10 cellular contexts compared by ENCODE assay signal in the genomic region with DNA sequence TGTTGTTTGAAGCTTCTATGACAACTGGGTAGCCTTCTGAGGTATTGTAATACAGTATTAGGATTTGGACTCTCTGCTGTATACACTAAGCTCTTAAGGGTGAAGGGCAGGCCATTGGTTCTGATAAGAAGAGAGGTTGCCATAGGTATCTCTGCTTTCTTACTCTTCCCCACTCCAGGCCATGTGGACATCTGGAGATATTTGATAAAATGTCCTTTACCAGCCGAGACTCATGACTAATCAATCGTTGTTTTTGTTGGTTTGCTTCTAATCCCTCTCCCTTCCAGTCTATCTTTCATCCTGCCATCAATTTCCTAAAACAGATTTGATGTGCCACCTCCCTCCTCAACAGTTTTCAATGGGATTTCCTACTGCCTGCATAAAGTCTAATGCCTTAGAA.
DNase-seq lines count a peak whose midpoint lies in the region; ATAC-seq, FAIRE-seq and TF ChIP-seq lines count a peak whose summit lies in the region.
"Had no signal": no experiment of that assay in that cellular context is flagged by ENCODE, and none has a peak within 500 bp of the region (broad histone marks: within the 10 kb centered on the region; RNA-seq: fewer than 3 reads in every experiment).

No MANE protein-coding gene starts in this region.

- H3K27me3 ChIP-seq in endodermal cell (ENCODE audit: control insufficient read depth, insufficient read depth, low read length, poor library complexity, severe bottlenecking) (no peaks in the 10 kb centered on the region), spleen (replicated peaks in 1 of 7) (no peaks in the 10 kb centered on the region)

- FAIRE-seq in RCC 7860 (lab: Jason Lieb, UNC) = no peak
- FAIRE-seq: islet of Langerhans had no signal

- no peak overlapping the region for H3K27ac ChIP-seq in endodermal cell (ENCODE audit: low read depth, low read length)
- peak overlapping the region in 5 of 8 donors; percentile 45 to 81 (median 63) for H3K27ac ChIP-seq in spleen

- H3K4me1 ChIP-seq in endodermal cell (ENCODE audit: control insufficient read depth, insufficient read depth, low read length) (peaks cover 4% of the 10 kb centered on the region), spleen (peaks cover 25 to 48% (median 40%) of the 10 kb centered on the region in 6 donors)

- H3K36me3 ChIP-seq in endodermal cell (ENCODE audit: control insufficient read depth, insufficient read depth, low read length) (no peaks in the 10 kb centered on the region), spleen (no peaks in the 10 kb centered on the region)
- H3K36me3 ChIP-seq: prostate gland had no signal

- no peak for ATAC-seq in GM19463 (IDR thresholded peaks at IDR 0.05; ENCODE audit: unreplicated experiment)

- H3K9me3 ChIP-seq in endodermal cell (ENCODE audit: control insufficient read depth, low read length) = peaks cover 13% of the 10 kb centered on the region
- H3K9me3 ChIP-seq in spleen = peaks cover 0 to 7% (median 3%) of the 10 kb centered on the region in 8 donors
- H3K9me3 ChIP-seq: prostate gland had no signal

- POLR2A ChIA-PET in activated CD4-positive, alpha-beta T cell treated with anti-CD3 and anti-CD28 coated beads, Interleukin-2, amount 10 ng/mL, durations not matched to agents 7 days and 5 days (lab: Charles Lee) = interaction anchor here (0.6 kb wide), 1 partner anchor 14 kb away, joined by 4 read pairs; no protein-coding TSS in a partner anchor

- peak overlapping the region; percentile 83 for H3K27ac Mint-ChIP-seq in activated CD4-positive, alpha-beta T cell treated with anti-CD3 and anti-CD28 coated beads, Interleukin-2, amount 10 ng/mL, durations not matched to agents 7 days and 5 days
- peak overlapping the region; percentile 67 for H3K27ac Mint-ChIP-seq in endodermal cell

- DNase-seq in activated CD4-positive, alpha-beta T cell treated with anti-CD3 and anti-CD28 coated beads, Interleukin-2, amount 10 ng/mL, durations not matched to agents 7 days and 5 days = no peak
- no peak for DNase-seq in activated CD4-positive, alpha-beta T cell treated with anti-CD3 and anti-CD28 coated beads for 4 hours
- DNase-seq in RCC 7860 (ENCODE audit: low spot score) (peak; percentile 32), endodermal cell (no peak), spleen (no peak), NK-92 (lab: John Stamatoyannopoulos, UW; ENCODE audit: unreplicated experiment) (no peak), NOMO-1 (lab: John Stamatoyannopoulos, UW; ENCODE audit: unreplicated experiment in 2 of 2) (no peak)

- H3K9ac ChIP-seq in endodermal cell (ENCODE audit: extremely low read depth, low read length, poor library complexity, severe bottlenecking) = no peak overlapping the region

- TF ChIP-seq CTCF in endodermal cell (conservative IDR thresholded peaks at IDR 0.05) (no peak), spleen (IDR thresholded peaks at IDR 0.05 in 8 of 11, conservative IDR thresholded peaks at IDR 0.05 in 3 of 11) (no peak)

- H3K27me3 Mint-ChIP-seq in activated CD4-positive, alpha-beta T cell treated with anti-CD3 and anti-CD28 coated beads, Interleukin-2, amount 10 ng/mL, durations not matched to agents 7 days and 5 days = no peaks in the 10 kb centered on the region
- H3K27me3 Mint-ChIP-seq in endodermal cell (ENCODE audit: insufficient read depth) = no peaks in the 10 kb centered on the region

- intact Hi-C loops in spleen (cut with DNase I; ENCODE audit: low total_unique reads) = no loop called here

- H3K4me3 Mint-ChIP-seq in activated CD4-positive, alpha-beta T cell treated with anti-CD3 and anti-CD28 coated beads, Interleukin-2, amount 10 ng/mL, durations not matched to agents 7 days and 5 days = no peak overlapping the region
- no peak overlapping the region for H3K4me3 Mint-ChIP-seq in endodermal cell

- CTCF ChIA-PET in activated CD4-positive, alpha-beta T cell treated with anti-CD3 and anti-CD28 coated beads, Interleukin-2, amount 10 ng/mL, durations not matched to agents 7 days and 5 days (lab: Charles Lee) = interaction anchor here (0.7 to 1.0 kb wide), 2 partner anchors 13 to 153 kb away, joined by 3 to 4 read pairs; no protein-coding TSS in a partner anchor

- 69 to 73% methylated on average over 2 of the region's 2 CpGs for WGBS in endodermal cell (ENCODE audit: insufficient coverage in 1 of 2, insufficient read length in 1 of 2), 2 experiments
- WGBS in spleen, 5 donors = 64 to 78% (median 67%) methylated on average over 2 of the region's 2 CpGs

- TF ChIP-seq POLR2A in spleen (IDR thresholded peaks at IDR 0.05) = no peak

- H3K4me1 Mint-ChIP-seq in activated CD4-positive, alpha-beta T cell treated with anti-CD3 and anti-CD28 coated beads, Interleukin-2, amount 10 ng/mL, durations not matched to agents 7 days and 5 days = peaks cover 78% of the 10 kb centered on the region
- H3K4me1 Mint-ChIP-seq in endodermal cell = peaks cover 49% of the 10 kb centered on the region

- H3K4me3 ChIP-seq in endodermal cell (ENCODE audit: low read length) (no peak overlapping the region), spleen (no peak overlapping the region)
- H3K4me3 ChIP-seq: prostate gland had no signal

- H3K9me3 Mint-ChIP-seq in activated CD4-positive, alpha-beta T cell treated with anti-CD3 and anti-CD28 coated beads, Interleukin-2, amount 10 ng/mL, durations not matched to agents 7 days and 5 days = peaks cover 5% of the 10 kb centered on the region
- H3K9me3 Mint-ChIP-seq in endodermal cell = peaks cover 11% of the 10 kb centered on the region

- peaks cover 9% of the 10 kb centered on the region for H3K36me3 Mint-ChIP-seq in activated CD4-positive, alpha-beta T cell treated with anti-CD3 and anti-CD28 coated beads, Interleukin-2, amount 10 ng/mL, durations not matched to agents 7 days and 5 days (ENCODE audit: low read depth)
- H3K36me3 Mint-ChIP-seq in endodermal cell (ENCODE audit: low read depth) = no peaks in the 10 kb centered on the region
